Comparison of ENCODE assay signal across 7 cellular contexts in the genomic region with DNA sequence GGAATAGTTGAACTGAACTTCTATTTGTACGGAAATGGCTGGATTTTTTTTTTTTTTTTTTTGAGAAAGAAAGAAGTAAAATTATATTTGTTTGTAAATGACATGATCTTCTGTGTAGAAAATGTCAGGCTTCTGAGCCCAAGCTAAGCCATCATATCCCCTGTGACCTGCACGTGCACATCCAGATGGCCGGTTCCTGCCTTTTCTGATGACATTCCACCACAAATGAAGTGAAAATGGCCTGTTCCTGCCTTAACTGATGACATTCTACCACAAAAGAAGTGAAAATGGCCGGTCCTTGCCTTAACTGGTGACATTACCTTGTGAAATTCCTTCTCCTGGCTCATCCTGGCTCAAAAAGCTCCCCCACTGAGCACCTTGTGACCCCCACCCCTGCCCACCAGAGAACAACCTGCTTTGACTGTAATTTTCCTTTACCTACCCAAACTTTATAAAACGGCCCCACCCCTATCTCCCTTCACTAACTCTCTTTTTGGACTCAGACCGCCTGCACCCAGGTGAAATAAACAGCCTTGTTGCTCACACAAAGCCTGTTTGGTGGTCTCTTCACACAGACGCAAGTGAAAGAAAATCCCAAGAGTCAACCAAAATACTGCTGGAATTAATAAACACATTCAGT.
A peak's percentile ranks its signal among the peaks of the same experiment; 100 is the strongest.
DNase-seq lines count a peak whose midpoint lies in the region; ATAC-seq and TF ChIP-seq lines count a peak whose summit lies in the region.
"Not testable (repeated sequence)": the region's sequence is repeated elsewhere in the genome, so short reads cannot be mapped to it uniquely, and the experiment has no call there.

No MANE protein-coding gene starts in this region.

- TF ChIP-seq CTCF in GM23338 (conservative IDR thresholded peaks at IDR 0.05; ENCODE audit: low read depth in 2 of 2); H9 (conservative IDR thresholded peaks at IDR 0.05); WTC11 (IDR thresholded peaks at IDR 0.05); endodermal cell (conservative IDR thresholded peaks at IDR 0.05): not testable (repeated sequence)

- H2BK12ac ChIP-seq in H9 (ENCODE audit: insufficient read length, low read depth, low read length): not testable (repeated sequence)

- H3K18ac ChIP-seq in H9 (ENCODE audit: insufficient read length, low read depth, low read length); mesendoderm (ENCODE audit: low read length): not testable (repeated sequence)

- H3K27ac ChIP-seq in GM23338 (ENCODE audit: low read depth) (peak overlapping the region; percentile 20), HUES48 (ENCODE audit: low read depth, low read length) (peak overlapping the region; percentile 14), HUES6 (ENCODE audit: low read depth, low read length) (peak overlapping the region; percentile 54; the same call in 1 of the 2 replicates), mesendoderm (ENCODE audit: low read depth, low read length) (peak overlapping the region; percentile 45)
- H3K27ac ChIP-seq in H9 (ENCODE audit: insufficient read length, low read depth, low read length); endodermal cell (ENCODE audit: low read depth, low read length): not testable (repeated sequence)

- not testable (repeated sequence) for H3K9me3 ChIP-seq in H9 (ENCODE audit: control insufficient read depth, low read depth, low read length); HUES48 (ENCODE audit: control insufficient read depth, insufficient read depth, low read length); HUES6 (ENCODE audit: control insufficient read depth, insufficient read depth, low read depth, low read length); endodermal cell (ENCODE audit: control insufficient read depth, low read length)

- H3K4me1 Mint-ChIP-seq in GM23338 (peaks cover 42% of the 10 kb centered on the region), H9 (peaks cover 39 to 47% of the 10 kb centered on the region in 2 experiments), WTC11 (peaks cover 68% of the 10 kb centered on the region), endodermal cell (peaks cover 58% of the 10 kb centered on the region)

- not testable (repeated sequence) for H4K5ac ChIP-seq in H9 (ENCODE audit: insufficient read length, low read depth, low read length); mesendoderm (ENCODE audit: low read length)

- H4K20me1 ChIP-seq in GM23338 (replicated peaks; ENCODE audit: insufficient read depth); H9 (ENCODE audit: control insufficient read depth, insufficient read depth, insufficient read length): not testable (repeated sequence)

- H3K9me2 ChIP-seq in GM23338 (ENCODE audit: insufficient read depth): not testable (repeated sequence)

- H2BK5ac ChIP-seq in H9 (ENCODE audit: insufficient read length, low read length); mesendoderm (ENCODE audit: low read length): not testable (repeated sequence)

- H2BK20ac ChIP-seq in H9 (ENCODE audit: low read depth, low read length, poor library complexity, severe bottlenecking): not testable (repeated sequence)

- not testable (repeated sequence) for H3F3A ChIP-seq in GM23338 (replicated peaks; ENCODE audit: low read depth)

- H3K36me3 Mint-ChIP-seq in GM23338 (ENCODE audit: low read depth); H9 (ENCODE audit: insufficient read depth in 1 of 3, low read depth in 3 of 3); WTC11; endodermal cell (ENCODE audit: low read depth): not testable (repeated sequence)

- not testable (repeated sequence) for H2AFZ ChIP-seq in GM23338; H9 (ENCODE audit: low read length)

- not testable (repeated sequence) for H3K9me3 Mint-ChIP-seq in GM23338, H9, WTC11, endodermal cell

- not testable (repeated sequence) for H4K8ac ChIP-seq in H9 (replicated peaks; ENCODE audit: insufficient read length, low read depth, low read length); mesendoderm (ENCODE audit: low read depth, low read length)

- H3K56ac ChIP-seq in H9 (ENCODE audit: insufficient read length, low read depth, low read length); mesendoderm (ENCODE audit: low read length): not testable (repeated sequence)

- POLR2A ChIA-PET in WTC11 (lab: Charles Lee): not testable (repeated sequence)

- not testable (repeated sequence) for H4K91ac ChIP-seq in H9 (ENCODE audit: insufficient read length, low read depth, low read length)

- not testable (repeated sequence) for H3K23ac ChIP-seq in H9 (ENCODE audit: insufficient read length, low read depth, low read length); mesendoderm (ENCODE audit: low read length)

- H3K9ac ChIP-seq in H9 (ENCODE audit: extremely low read depth, insufficient read length, low read length); HUES48 (ENCODE audit: low read depth, low read length); HUES6 (ENCODE audit: low read length); endodermal cell (ENCODE audit: extremely low read depth, low read length, poor library complexity, severe bottlenecking); mesendoderm (ENCODE audit: low read length): not testable (repeated sequence)

- not testable (repeated sequence) for H3K79me1 ChIP-seq in H9 (ENCODE audit: insufficient read depth, low read depth, low read length, poor library complexity, severe bottlenecking); mesendoderm (ENCODE audit: low read length)

- not testable (repeated sequence) for H3K4me3 Mint-ChIP-seq in GM23338, H9, WTC11, endodermal cell

- H3T11ph ChIP-seq in H9 (ENCODE audit: low read length): not testable (repeated sequence)

- WGBS in H9 (ENCODE audit: extremely low coverage, insufficient read length, low lambda C conversion rate): no CpG with 5 or more reads among the region's 7 CpGs
- WGBS in endodermal cell (ENCODE audit: insufficient coverage in 1 of 2, insufficient read length in 1 of 2), 2 experiments: 62 to 72% methylated on average over 3 to 7 of the region's 7 CpGs
- WGBS in mesendoderm (ENCODE audit: extremely low coverage, insufficient coverage, low lambda C conversion rate): no CpG with 5 or more reads among the region's 7 CpGs

- not testable (repeated sequence) for DNase-seq in GM23338 (ENCODE audit: low spot score); H9; WTC11 (ENCODE audit: low spot score)
- DNase-seq in endodermal cell: peak; percentile 67
- DNase-seq in mesendoderm: peak; percentile 80

- not testable (repeated sequence) for H3K79me2 ChIP-seq in GM23338 (replicated peaks; ENCODE audit: insufficient read depth); H9 (ENCODE audit: insufficient read depth, low read length); mesendoderm (ENCODE audit: control insufficient read depth, insufficient read depth, low read length)

- H2AK5ac ChIP-seq in H9 (ENCODE audit: insufficient read length, low read length); mesendoderm (ENCODE audit: low read length): not testable (repeated sequence)

- 0 out of 2 replicates have a peak overlapping the region, but pooled peaks have one; percentile 17 for H3K4me2 ChIP-seq in GM23338
- H3K4me2 ChIP-seq in H9 (ENCODE audit: insufficient read depth, insufficient read length, low read length); mesendoderm (ENCODE audit: low read length): not testable (repeated sequence)

- H3K27me3 Mint-ChIP-seq in GM23338 (ENCODE audit: insufficient read depth, low read depth, poor library complexity); H9 (ENCODE audit: low read depth); WTC11 (ENCODE audit: low read depth); endodermal cell (ENCODE audit: insufficient read depth): not testable (repeated sequence)

- not testable (repeated sequence) for H2BK15ac ChIP-seq in H9 (ENCODE audit: low read depth, low read length); mesendoderm (replicated peaks; ENCODE audit: low read depth)

- H3K4ac ChIP-seq in H9 (ENCODE audit: low read depth, low read length); mesendoderm (ENCODE audit: low read depth, low read length): not testable (repeated sequence)

- not testable (repeated sequence) for H3K27me3 ChIP-seq in GM23338 (ENCODE audit: insufficient read depth); H9 (ENCODE audit: insufficient read depth, low read length); HUES48 (ENCODE audit: control insufficient read depth, insufficient read depth, low read length); HUES6 (ENCODE audit: control insufficient read depth, insufficient read depth, low read length); endodermal cell (ENCODE audit: control insufficient read depth, insufficient read depth, low read length, poor library complexity, severe bottlenecking); mesendoderm (ENCODE audit: insufficient read depth, low read length, poor library complexity)

- not testable (repeated sequence) for ATAC-seq in GM23338, WTC11

- H3K23me2 ChIP-seq in H9 (ENCODE audit: insufficient read length, low read depth, low read length, poor library complexity, severe bottlenecking): not testable (repeated sequence)

- H3K27ac Mint-ChIP-seq in GM23338: peak overlapping the region; percentile 90
- H3K27ac Mint-ChIP-seq in H9: peak overlapping the region in 2 of 3 experiments; percentile 41 to 53; a peak in 5 of 7 replicates
- peak overlapping the region; percentile 66 for H3K27ac Mint-ChIP-seq in WTC11
- H3K27ac Mint-ChIP-seq in endodermal cell: peak overlapping the region; percentile 93

- H3K14ac ChIP-seq in H9 (ENCODE audit: insufficient read depth, low read length): not testable (repeated sequence)

- H3K36me3 ChIP-seq in GM23338 (ENCODE audit: insufficient read depth); HUES48 (ENCODE audit: control insufficient read depth, insufficient read depth, low read length); HUES6 (ENCODE audit: control insufficient read depth, insufficient read depth, low read length); endodermal cell (ENCODE audit: control insufficient read depth, insufficient read depth, low read length); mesendoderm (ENCODE audit: control insufficient read depth, insufficient read depth, low read length): not testable (repeated sequence)

- CTCF ChIA-PET in WTC11 (lab: Charles Lee): not testable (repeated sequence)

- H3K4me1 ChIP-seq in GM23338 (ENCODE audit: insufficient read depth) (peaks cover 45% of the 10 kb centered on the region), H9 (ENCODE audit: insufficient read depth, low read length) (peaks cover 12% of the 10 kb centered on the region; the same call in 1 of the 2 replicates), HUES48 (ENCODE audit: control insufficient read depth, insufficient read depth, low read length) (peaks cover 41% of the 10 kb centered on the region), HUES6 (ENCODE audit: control insufficient read depth, insufficient read depth, low read length) (peaks cover 38% of the 10 kb centered on the region), endodermal cell (ENCODE audit: control insufficient read depth, insufficient read depth, low read length) (peaks cover 16% of the 10 kb centered on the region), mesendoderm (ENCODE audit: control insufficient read depth, low read depth, low read length) (peaks cover 13% of the 10 kb centered on the region)

- not testable (repeated sequence) for H3K4me3 ChIP-seq in GM23338; HUES48 (ENCODE audit: low read depth, low read length); HUES6 (ENCODE audit: low read depth, low read length); endodermal cell (ENCODE audit: low read length); mesendoderm (ENCODE audit: low read length)

- not testable (repeated sequence) for H2BK120ac ChIP-seq in H9 (ENCODE audit: low read depth, low read length, poor library complexity, severe bottlenecking); mesendoderm (ENCODE audit: low read depth, low read length)
